ENCODE assay signal across 28 cellular contexts in the genomic region with DNA sequence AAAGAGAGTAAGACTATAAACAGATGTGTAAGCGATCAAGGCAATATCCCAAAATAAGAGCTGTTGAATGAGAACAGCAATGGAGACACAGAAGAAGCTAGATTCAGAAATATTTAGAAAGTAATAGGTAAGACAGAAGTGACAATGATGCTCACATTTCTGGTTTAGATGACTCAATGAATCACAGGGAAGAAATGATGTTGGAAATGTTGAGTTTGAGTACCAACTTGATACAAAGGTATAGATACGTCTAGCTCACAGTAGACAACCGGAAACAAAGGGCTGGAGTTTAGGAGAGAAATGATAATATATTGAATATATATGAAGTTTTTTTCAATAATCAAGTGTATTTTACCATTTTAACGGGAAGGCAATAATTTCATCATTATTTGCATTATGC.
"Had no signal": no experiment of that assay in that cellular context is flagged by ENCODE, and none has a peak within 500 bp of the region (broad histone marks: within the 10 kb centered on the region; RNA-seq: fewer than 3 reads in every experiment).

No MANE protein-coding gene starts in this region.

- H3K27me3 Mint-ChIP-seq: activated naive CD8-positive, alpha-beta T cell treated with anti-CD3 and anti-CD28 coated beads, Interleukin-2, amount 10 ng/mL, durations not matched to agents 7 days and 5 days; naive B cell; stimulated activated naive CD8-positive, alpha-beta T cell treated with anti-CD3 and anti-CD28 coated beads, Interleukin-15, amount 100 ng/mL, for 72 hours; type B pancreatic cell had no signal

- DNase-seq: activated CD4-positive, alpha-beta T cell treated with anti-CD3 and anti-CD28 coated beads, Interleukin-2, amount 50 U/mL, for 4 hours; activated gamma-delta T cell; activated naive CD8-positive, alpha-beta T cell treated with anti-CD3 and anti-CD28 coated beads, Interleukin-2, amount 10 ng/mL, durations not matched to agents 7 days and 5 days; dorsolateral prefrontal cortex; effector memory CD4-positive, alpha-beta T cell; kidney; left colon; mammary epithelial cell; naive B cell; nephron progenitor cell; right lobe of liver; stimulated activated CD4-positive, alpha-beta T cell treated with anti-CD3 and anti-CD28 coated beads, Interleukin-2, amount 100 ng/mL, for 48 hours; stimulated activated naive CD8-positive, alpha-beta T cell treated with anti-CD3 and anti-CD28 coated beads, Interleukin-15, amount 100 ng/mL, for 72 hours; substantia nigra; T-helper 9 cell; uterus; WERI-Rb-1 had no signal

- H3K27me3 ChIP-seq: ascending aorta, cardiac muscle cell, dorsolateral prefrontal cortex, gastroesophageal sphincter, hepatocyte, neutrophil, right lobe of liver, uterus had no signal

- H3K9me3 Mint-ChIP-seq: activated naive CD8-positive, alpha-beta T cell treated with anti-CD3 and anti-CD28 coated beads, Interleukin-2, amount 10 ng/mL, durations not matched to agents 7 days and 5 days; activated T-helper 1 cell treated with anti-CD3 and anti-CD28 coated beads, Interleukin-12 subunit alpha, Interleukin-12 subunit beta, Interleukin-2, Interleukin-4 antibody, amounts not matched to agents 30 ng/mL and 10 ng/mL and 1 ng/mL, durations not matched to agents 14 hours and 24 hours and 36 hours; mesothelial cell of epicardium; naive B cell; stimulated activated naive CD8-positive, alpha-beta T cell treated with anti-CD3 and anti-CD28 coated beads, Interleukin-15, amount 100 ng/mL, for 72 hours; type B pancreatic cell had no signal

- H3K36me3 ChIP-seq: cardiac muscle cell, gastroesophageal sphincter, right lobe of liver, uterus had no signal

- H3K27ac Mint-ChIP-seq: activated naive CD8-positive, alpha-beta T cell treated with anti-CD3 and anti-CD28 coated beads, Interleukin-2, amount 10 ng/mL, durations not matched to agents 7 days and 5 days; activated T-helper 1 cell treated with anti-CD3 and anti-CD28 coated beads, Interleukin-12 subunit alpha, Interleukin-12 subunit beta, Interleukin-2, Interleukin-4 antibody, amounts not matched to agents 30 ng/mL and 10 ng/mL and 1 ng/mL, durations not matched to agents 14 hours and 24 hours and 36 hours; mesothelial cell of epicardium; nephron progenitor cell; type B pancreatic cell had no signal

- H3K4me3 ChIP-seq: ascending aorta, cardiac muscle cell, coronary artery, dorsolateral prefrontal cortex, gastroesophageal sphincter, hepatocyte, right lobe of liver, SK-N-MC, uterus had no signal

- H3K27ac ChIP-seq: ascending aorta, cardiac muscle cell, coronary artery, dorsolateral prefrontal cortex, gastroesophageal sphincter, hepatocyte, neutrophil, right lobe of liver, SK-N-MC, uterus, WERI-Rb-1 had no signal

- ATAC-seq: gastroesophageal sphincter; left colon; right lobe of liver; stimulated activated naive CD8-positive, alpha-beta T cell treated with anti-CD3 and anti-CD28 coated beads, Interleukin-15, amount 100 ng/mL, for 72 hours had no signal

- H3K9me3 ChIP-seq: ascending aorta, gastroesophageal sphincter, neutrophil, right lobe of liver, uterus had no signal

- H3K36me3 Mint-ChIP-seq: mesothelial cell of epicardium had no signal

- H3K4me3 Mint-ChIP-seq: activated naive CD8-positive, alpha-beta T cell treated with anti-CD3 and anti-CD28 coated beads, Interleukin-2, amount 10 ng/mL, durations not matched to agents 7 days and 5 days; activated T-helper 1 cell treated with anti-CD3 and anti-CD28 coated beads, Interleukin-12 subunit alpha, Interleukin-12 subunit beta, Interleukin-2, Interleukin-4 antibody, amounts not matched to agents 30 ng/mL and 10 ng/mL and 1 ng/mL, durations not matched to agents 14 hours and 24 hours and 36 hours; brain; mesothelial cell of epicardium; naive B cell; nephron progenitor cell; stimulated activated naive CD8-positive, alpha-beta T cell treated with anti-CD3 and anti-CD28 coated beads, Interleukin-15, amount 100 ng/mL, for 72 hours; type B pancreatic cell had no signal
